Comparison of ENCODE assay signal across 1 cellular context in the genomic region with DNA sequence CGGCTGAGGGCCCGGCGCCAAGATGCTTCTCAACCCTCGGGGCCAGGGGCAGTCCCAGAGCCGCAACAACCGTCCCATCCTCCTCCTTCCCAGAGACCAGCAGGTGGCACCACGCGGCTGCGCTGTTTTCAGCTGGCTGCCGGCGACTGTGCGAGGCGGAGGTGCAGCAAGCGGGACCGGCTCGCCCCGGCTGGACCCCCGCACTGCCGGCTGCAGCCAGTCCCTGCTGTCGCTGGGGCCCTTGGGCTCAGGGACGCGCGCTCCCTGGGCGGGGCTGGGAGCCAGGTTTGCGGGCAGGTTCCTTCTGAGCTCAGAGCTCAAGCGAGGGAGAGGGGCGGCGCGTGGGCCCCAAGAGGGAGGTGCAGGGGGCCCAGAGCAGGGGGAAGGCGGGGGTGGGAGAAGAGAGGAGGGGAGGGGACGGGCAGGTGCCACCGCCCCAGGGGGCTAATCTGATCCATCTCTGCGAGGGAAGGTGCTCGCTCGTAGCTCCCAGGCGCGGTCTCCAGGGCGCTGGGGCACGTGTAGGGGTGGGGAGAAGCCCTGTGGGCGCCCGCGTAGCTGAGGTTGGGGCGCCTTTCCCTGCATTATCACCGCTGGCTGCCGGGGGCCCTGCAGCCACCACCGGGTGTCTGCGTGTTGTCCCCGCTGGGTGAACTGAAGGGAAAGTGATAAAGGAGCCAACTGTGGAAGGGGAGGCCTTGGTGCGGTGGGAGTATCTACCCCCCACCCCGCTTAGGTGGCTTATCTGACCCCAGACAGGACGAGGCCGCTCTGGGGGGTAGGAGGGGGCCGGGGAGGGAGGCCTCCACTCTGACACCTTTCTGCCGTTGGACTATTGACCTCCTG.
TF ChIP-seq lines count a peak whose summit lies in the region.

No MANE protein-coding gene starts in this region.

TF ChIP-seq in K562, 482 proteins besides CTCF, POLR2A, EP300 and RAD21 (continues in another document):
- TF ChIP-seq HINFP (tag; conservative IDR thresholded peaks at IDR 0.05; ENCODE audit: low read depth) (no peak), PHTF2 (CRISPR knock-in tag; IDR thresholded peaks at IDR 0.05) (0 out of 2 replicates have a peak, but pooled peaks have one; percentile 31), JUND (IDR thresholded peaks at IDR 0.05; ENCODE audit: borderline replicate concordance, low read depth, low read length) (peak; percentile 62), JUND (tag; IDR thresholded peaks at IDR 0.05; ENCODE audit: borderline replicate concordance, low read depth, low read length) (peak; percentile 34; the same call in 1 of the 3 replicates), NR2C2 (CRISPR knock-in tag; IDR thresholded peaks at IDR 0.05) (peak; percentile 54; the same call in 1 of the 2 replicates), NR2C2 (tag; IDR thresholded peaks at IDR 0.05) (no peak), MED1 (CRISPR knock-in tag; IDR thresholded peaks at IDR 0.05; ENCODE audit: borderline replicate concordance) (no peak), THAP7 (CRISPR knock-in tag; IDR thresholded peaks at IDR 0.05) (no peak), IRF2 (CRISPR knock-in tag; IDR thresholded peaks at IDR 0.05) (no peak), ZNF232 (CRISPR knock-in tag; IDR thresholded peaks at IDR 0.05) (no peak), DMBX1 (CRISPR knock-in tag; IDR thresholded peaks at IDR 0.05; ENCODE audit: borderline replicate concordance) (peak; percentile 93), PHF21A (IDR thresholded peaks at IDR 0.05; ENCODE audit: borderline replicate concordance, low read depth) (peak; percentile 87), NR1H2 (CRISPR knock-in tag; IDR thresholded peaks at IDR 0.05) (no peak), ZNF586 (CRISPR knock-in tag; conservative IDR thresholded peaks at IDR 0.05) (no peak), BRD9 (IDR thresholded peaks at IDR 0.05; ENCODE audit: low read depth, partially characterized antibody) (peak; percentile 22), MXI1 (IDR thresholded peaks at IDR 0.05; ENCODE audit: low read depth, low read length) (no peak), TGIF2 (CRISPR knock-in tag; IDR thresholded peaks at IDR 0.05) (no peak), ZNF408 (CRISPR knock-in tag; IDR thresholded peaks at IDR 0.05; ENCODE audit: low read depth) (no peak), CBX5 (IDR thresholded peaks at IDR 0.05; ENCODE audit: borderline replicate concordance, low read depth) (0 out of 2 replicates have a peak, but pooled peaks have one; percentile 24), TAF9B (IDR thresholded peaks at IDR 0.05; ENCODE audit: partially characterized antibody) (peak; percentile 75), ZNF512 (tag; IDR thresholded peaks at IDR 0.05) (no peak), PTBP1 (IDR thresholded peaks at IDR 0.05; ENCODE audit: low read depth, low read length) (peak; percentile 89), RREB1 (CRISPR knock-in tag; IDR thresholded peaks at IDR 0.05) (peak; percentile 82), NR2C1 (IDR thresholded peaks at IDR 0.05) (peak; percentile 57; the same call in 1 of the 2 replicates), NR2C1 (tag; IDR thresholded peaks at IDR 0.05) (peak; percentile 71), MAZ (CRISPR knock-in tag; conservative IDR thresholded peaks at IDR 0.05 in 1 of 2, IDR thresholded peaks at IDR 0.05 in 1 of 2) (peak; percentile 89 to 96), CBX8 (IDR thresholded peaks at IDR 0.05; ENCODE audit: borderline replicate concordance, extremely low read depth, low read depth, low read length, poor library complexity, severe bottlenecking) (no peak), U2AF1 (optimal IDR thresholded peaks at IDR 0.05; ENCODE audit: low read depth, low read length) (no peak), ZNF436 (CRISPR knock-in tag; IDR thresholded peaks at IDR 0.05) (no peak), ZNF707 (CRISPR knock-in tag; conservative IDR thresholded peaks at IDR 0.05) (no peak), ESRRA (IDR thresholded peaks at IDR 0.05; ENCODE audit: borderline replicate concordance, low read depth) (peak; percentile 26; the same call in 1 of the 2 replicates), SIN3B (IDR thresholded peaks at IDR 0.05; ENCODE audit: low read depth) (no peak), ZNF3 (CRISPR knock-in tag; IDR thresholded peaks at IDR 0.05) (no peak), NEUROD1 (IDR thresholded peaks at IDR 0.05; ENCODE audit: borderline replicate concordance, low read depth, low read length, partially characterized antibody) (peak; percentile 95), ZNF77 (CRISPR knock-in tag; IDR thresholded peaks at IDR 0.05) (0 out of 2 replicates have a peak, but pooled peaks have one; percentile 16)
- TF ChIP-seq, protein P1, sequence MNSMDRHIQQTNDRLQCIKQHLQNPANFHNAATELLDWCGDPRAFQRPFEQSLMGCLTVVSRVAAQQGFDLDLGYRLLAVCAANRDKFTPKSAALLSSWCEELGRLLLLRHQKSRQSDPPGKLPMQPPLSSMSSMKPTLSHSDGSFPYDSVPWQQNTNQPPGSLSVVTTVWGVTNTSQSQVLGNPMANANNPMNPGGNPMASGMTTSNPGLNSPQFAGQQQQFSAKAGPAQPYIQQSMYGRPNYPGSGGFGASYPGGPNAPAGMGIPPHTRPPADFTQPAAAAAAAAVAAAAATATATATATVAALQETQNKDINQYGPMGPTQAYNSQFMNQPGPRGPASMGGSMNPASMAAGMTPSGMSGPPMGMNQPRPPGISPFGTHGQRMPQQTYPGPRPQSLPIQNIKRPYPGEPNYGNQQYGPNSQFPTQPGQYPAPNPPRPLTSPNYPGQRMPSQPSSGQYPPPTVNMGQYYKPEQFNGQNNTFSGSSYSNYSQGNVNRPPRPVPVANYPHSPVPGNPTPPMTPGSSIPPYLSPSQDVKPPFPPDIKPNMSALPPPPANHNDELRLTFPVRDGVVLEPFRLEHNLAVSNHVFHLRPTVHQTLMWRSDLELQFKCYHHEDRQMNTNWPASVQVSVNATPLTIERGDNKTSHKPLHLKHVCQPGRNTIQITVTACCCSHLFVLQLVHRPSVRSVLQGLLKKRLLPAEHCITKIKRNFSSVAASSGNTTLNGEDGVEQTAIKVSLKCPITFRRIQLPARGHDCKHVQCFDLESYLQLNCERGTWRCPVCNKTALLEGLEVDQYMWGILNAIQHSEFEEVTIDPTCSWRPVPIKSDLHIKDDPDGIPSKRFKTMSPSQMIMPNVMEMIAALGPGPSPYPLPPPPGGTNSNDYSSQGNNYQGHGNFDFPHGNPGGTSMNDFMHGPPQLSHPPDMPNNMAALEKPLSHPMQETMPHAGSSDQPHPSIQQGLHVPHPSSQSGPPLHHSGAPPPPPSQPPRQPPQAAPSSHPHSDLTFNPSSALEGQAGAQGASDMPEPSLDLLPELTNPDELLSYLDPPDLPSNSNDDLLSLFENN (IDR thresholded peaks at IDR 0.05; ENCODE audit: low read depth in 2 of 2, low read length in 2 of 2), result peak in 1 of 2 experiments; percentile 92; a peak in 2 of 4 replicates
- TF ChIP-seq, protein P2, sequence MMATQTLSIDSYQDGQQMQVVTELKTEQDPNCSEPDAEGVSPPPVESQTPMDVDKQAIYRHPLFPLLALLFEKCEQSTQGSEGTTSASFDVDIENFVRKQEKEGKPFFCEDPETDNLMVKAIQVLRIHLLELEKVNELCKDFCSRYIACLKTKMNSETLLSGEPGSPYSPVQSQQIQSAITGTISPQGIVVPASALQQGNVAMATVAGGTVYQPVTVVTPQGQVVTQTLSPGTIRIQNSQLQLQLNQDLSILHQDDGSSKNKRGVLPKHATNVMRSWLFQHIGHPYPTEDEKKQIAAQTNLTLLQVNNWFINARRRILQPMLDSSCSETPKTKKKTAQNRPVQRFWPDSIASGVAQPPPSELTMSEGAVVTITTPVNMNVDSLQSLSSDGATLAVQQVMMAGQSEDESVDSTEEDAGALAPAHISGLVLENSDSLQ (IDR thresholded peaks at IDR 0.05), result no peak; the same call in 1 of the 2 replicates
- TF ChIP-seq, protein P3, sequence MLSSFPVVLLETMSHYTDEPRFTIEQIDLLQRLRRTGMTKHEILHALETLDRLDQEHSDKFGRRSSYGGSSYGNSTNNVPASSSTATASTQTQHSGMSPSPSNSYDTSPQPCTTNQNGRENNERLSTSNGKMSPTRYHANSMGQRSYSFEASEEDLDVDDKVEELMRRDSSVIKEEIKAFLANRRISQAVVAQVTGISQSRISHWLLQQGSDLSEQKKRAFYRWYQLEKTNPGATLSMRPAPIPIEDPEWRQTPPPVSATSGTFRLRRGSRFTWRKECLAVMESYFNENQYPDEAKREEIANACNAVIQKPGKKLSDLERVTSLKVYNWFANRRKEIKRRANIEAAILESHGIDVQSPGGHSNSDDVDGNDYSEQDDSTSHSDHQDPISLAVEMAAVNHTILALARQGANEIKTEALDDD (IDR thresholded peaks at IDR 0.05), result peak; percentile 60; the same call in 1 of the 2 replicates
- TF ChIP-seq, protein P4, sequence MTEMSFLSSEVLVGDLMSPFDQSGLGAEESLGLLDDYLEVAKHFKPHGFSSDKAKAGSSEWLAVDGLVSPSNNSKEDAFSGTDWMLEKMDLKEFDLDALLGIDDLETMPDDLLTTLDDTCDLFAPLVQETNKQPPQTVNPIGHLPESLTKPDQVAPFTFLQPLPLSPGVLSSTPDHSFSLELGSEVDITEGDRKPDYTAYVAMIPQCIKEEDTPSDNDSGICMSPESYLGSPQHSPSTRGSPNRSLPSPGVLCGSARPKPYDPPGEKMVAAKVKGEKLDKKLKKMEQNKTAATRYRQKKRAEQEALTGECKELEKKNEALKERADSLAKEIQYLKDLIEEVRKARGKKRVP (CRISPR knock-in tag; IDR thresholded peaks at IDR 0.05), result peak; percentile 19; the same call in 1 of the 2 replicates
- TF ChIP-seq, protein P5, sequence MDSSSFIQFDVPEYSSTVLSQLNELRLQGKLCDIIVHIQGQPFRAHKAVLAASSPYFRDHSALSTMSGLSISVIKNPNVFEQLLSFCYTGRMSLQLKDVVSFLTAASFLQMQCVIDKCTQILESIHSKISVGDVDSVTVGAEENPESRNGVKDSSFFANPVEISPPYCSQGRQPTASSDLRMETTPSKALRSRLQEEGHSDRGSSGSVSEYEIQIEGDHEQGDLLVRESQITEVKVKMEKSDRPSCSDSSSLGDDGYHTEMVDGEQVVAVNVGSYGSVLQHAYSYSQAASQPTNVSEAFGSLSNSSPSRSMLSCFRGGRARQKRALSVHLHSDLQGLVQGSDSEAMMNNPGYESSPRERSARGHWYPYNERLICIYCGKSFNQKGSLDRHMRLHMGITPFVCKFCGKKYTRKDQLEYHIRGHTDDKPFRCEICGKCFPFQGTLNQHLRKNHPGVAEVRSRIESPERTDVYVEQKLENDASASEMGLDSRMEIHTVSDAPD (CRISPR knock-in tag; IDR thresholded peaks at IDR 0.05), result no peak
